In the genomic region with DNA sequence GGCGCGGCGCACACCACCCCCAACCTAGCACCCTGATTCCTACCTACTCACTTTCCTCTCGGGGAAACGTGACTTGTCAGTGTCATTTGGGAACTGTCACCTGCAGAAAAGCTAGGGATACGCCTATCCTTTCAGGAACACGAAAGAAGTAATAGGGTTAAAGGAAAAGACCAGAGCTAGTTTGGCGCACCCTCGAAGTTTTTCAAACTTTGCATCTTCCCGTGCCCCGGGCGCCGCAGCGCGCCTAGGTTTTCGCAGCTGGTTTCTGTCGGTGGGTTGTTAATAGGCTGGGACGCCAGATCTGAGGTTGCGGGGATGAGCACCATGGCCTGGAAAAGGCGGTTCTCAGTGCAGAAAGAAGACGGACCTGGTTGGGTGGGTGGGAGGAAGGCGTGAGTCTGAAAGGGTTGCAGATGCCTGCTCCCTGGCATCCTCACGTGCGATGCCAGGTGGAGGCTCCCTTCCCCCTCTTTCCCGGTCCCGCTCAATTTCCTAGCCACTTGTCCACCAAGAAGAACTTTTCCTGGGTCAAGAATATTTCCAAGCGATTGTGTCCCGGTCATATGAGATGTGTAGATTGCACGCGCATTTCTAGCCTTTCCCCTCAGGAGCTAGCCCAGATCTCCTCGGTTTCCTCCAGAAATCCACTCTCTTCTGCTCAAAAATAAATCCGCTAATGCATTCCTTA, we compare ENCODE assay signal across 12 cellular contexts. TPM values are rescaled to one million over a fixed set of nuclear protein-coding genes. Genes with fewer than 3 reads are reported as not detected.
DNase-seq lines count a peak whose midpoint lies in the region; ATAC-seq and TF ChIP-seq lines count a peak whose summit lies in the region.
"Had no signal": no experiment of that assay in that cellular context is flagged by ENCODE, and none has a peak within 500 bp of the region (broad histone marks: within the 10 kb centered on the region; RNA-seq: fewer than 3 reads in every experiment).

No MANE protein-coding gene starts in this region.

- H3K27me3 ChIP-seq in gastrocnemius medialis, result peaks cover 8 to 46% (median 44%) of the 10 kb centered on the region in 3 donors

- DNase-seq in GM03348 (ENCODE audit: low spot score) (peak; percentile 6), gastrocnemius medialis (no peak), HK-2 (ENCODE audit: unreplicated experiment) (no peak), NCI-H187 treated with DMSO at 0.1 percent for 48 hours (lab: John Stamatoyannopoulos, UW) (no peak)
- DNase-seq: NCI-H2081 treated with DMSO at 0.1 percent for 48 hours; stimulated activated CD4-positive, alpha-beta T cell treated with anti-CD3 and anti-CD28 coated beads, Interleukin-12 subunit alpha, Interleukin-12 subunit beta, amount 100 ng/mL, for 4 hours had no signal

- H3K4me1 Mint-ChIP-seq in brain, result peaks cover 41% of the 10 kb centered on the region

- H3K4me1 ChIP-seq in gastrocnemius medialis, result no peaks in the 10 kb centered on the region

- intact Hi-C loops in gastrocnemius medialis (cut with DNase I; ENCODE audit: low total_unique reads), result loop anchor here (2.0 to 5.0 kb wide), 2 partner anchors 130 to 378 kb away; no protein-coding TSS in a partner anchor

- H3K27ac Mint-ChIP-seq in brain, result peak overlapping the region in 3 of 5 experiments; percentile 25 to 45 (median 34)

- H3K27me3 Mint-ChIP-seq in brain, result peaks cover 78% of the 10 kb centered on the region

- ATAC-seq in gastrocnemius medialis, result no peak
- no peak for ATAC-seq in HG03442 (IDR thresholded peaks at IDR 0.05; ENCODE audit: unreplicated experiment)
- no peak for ATAC-seq in HG03565 (IDR thresholded peaks at IDR 0.05; ENCODE audit: unreplicated experiment)

- peak in 1 of 2 donors; percentile 7 for TF ChIP-seq POLR2A in gastrocnemius medialis (IDR thresholded peaks at IDR 0.05)

- no peaks in the 10 kb centered on the region for H3K9me3 ChIP-seq in iPS-18c (ENCODE audit: control insufficient read depth, insufficient read depth, low read length)
- no peaks in the 10 kb centered on the region for H3K9me3 ChIP-seq in gastrocnemius medialis

- no peaks in the 10 kb centered on the region for H3K36me3 ChIP-seq in gastrocnemius medialis

- no peaks in the 10 kb centered on the region for H3K36me3 Mint-ChIP-seq in brain

- H3K4me3 ChIP-seq in iPS-18c (ENCODE audit: insufficient read depth, low read depth, low read length) (peak overlapping the region; percentile 26; the same call in 1 of the 2 replicates), gastrocnemius medialis (peak overlapping the region; percentile 58 to 70 (median 64))

- in situ Hi-C loops in gastrocnemius medialis (cut with MboI; ENCODE audit: low sequenced_read_pairs in 4 of 4), result loop anchor here in 2 of 4 donors (10.0 to 25.0 kb wide), 2 partner anchors 375 to 378 kb away; no protein-coding TSS in a partner anchor

- H3K9me3 Mint-ChIP-seq in brain, result peaks cover 0 to 4% (median 0%) of the 10 kb centered on the region in 5 experiments

- H3K27ac ChIP-seq in gastrocnemius medialis, result peak overlapping the region; percentile 83 to 86 (median 84)

- H3K4me3 Mint-ChIP-seq in brain, result peak overlapping the region; percentile 80 to 89 (median 81)

- TF ChIP-seq CTCF in brain (conservative IDR thresholded peaks at IDR 0.05) (no peak), gastrocnemius medialis (IDR thresholded peaks at IDR 0.05 in 4 of 5, conservative IDR thresholded peaks at IDR 0.05 in 1 of 5) (no peak)

RNA-seq across cellular contexts. Expression of gene MEOX2, which starts 0.6 kb away (rescaled TPM):
- not detected for polyA plus RNA-seq in brain (ENCODE audit: insufficient read depth, low read depth, low replicate concordance)
- 10 to 100 TPM in 1 of 4 donors, 1 to 10 TPM in 3; 4.3 to 16.2 (median 7.3) TPM for total RNA-seq in gastrocnemius medialis
- total RNA-seq: fibroblast of villous mesenchyme; T-helper 1 cell treated with Interleukin-12 subunit alpha and Interleukin-12 subunit beta and Interleukin-4 antibody, amounts not matched to agents 30 ng/mL and 1 ng/mL, for 36 hours had no signal
